In genomic region chrX:47618923-47619485, GRCh38 we compare ENCODE assay signal across 10 cellular contexts. TPM values are rescaled to one million over a fixed set of nuclear protein-coding genes. Genes with fewer than 3 reads are reported as not detected.
A peak's percentile ranks its signal among the peaks of the same experiment; 100 is the strongest.
DNase-seq lines count a peak whose midpoint lies in the region; ATAC-seq lines count a peak whose summit lies in the region.
"Had no signal": no experiment of that assay in that cellular context is flagged by ENCODE, and none has a peak within 500 bp of the region (broad histone marks: within the 10 kb centered on the region; RNA-seq: fewer than 3 reads in every experiment).

No MANE protein-coding gene starts in this region.

- POLR2A ChIA-PET in activated CD4-positive, alpha-beta memory T cell treated with anti-CD3 and anti-CD28 coated beads for 36 hours (lab: Charles Lee), result no interaction called here

- H3K9me3 ChIP-seq in iPS DF 6.9 (ENCODE audit: control insufficient read depth, insufficient read depth, low read length), result no peaks in the 10 kb centered on the region

- WGBS in iPS DF 6.9 (ENCODE audit: insufficient coverage, insufficient read length), result no CpG with 5 or more reads among the region's 32 CpGs

- intact Hi-C loops in activated CD4-positive, alpha-beta memory T cell treated with anti-CD3 and anti-CD28 coated beads for 36 hours (cut with micrococcal nuclease), result no loop called here

- H3K36me3 Mint-ChIP-seq in activated T-cell treated with anti-CD3 and anti-CD28 coated beads, Interleukin-2, amount 50 U/mL, for 24 hours (ENCODE audit: low read depth), result no peaks in the 10 kb centered on the region
- no peaks in the 10 kb centered on the region for H3K36me3 Mint-ChIP-seq in activated CD4-positive, alpha-beta memory T cell treated with anti-CD3 and anti-CD28 coated beads for 36 hours
- no peaks in the 10 kb centered on the region for H3K36me3 Mint-ChIP-seq in stimulated activated naive B cell treated with anti-CD40 and anti-IgM and Interleukin-4, amounts not matched to agents 10 μg/mL and 1 μg/mL and 100 μg/mL, for 72 hours
- H3K36me3 Mint-ChIP-seq: mesothelial cell of epicardium had no signal

- peaks cover 3% of the 10 kb centered on the region for H3K4me1 ChIP-seq in iPS DF 6.9 (ENCODE audit: control insufficient read depth, insufficient read depth, low read length)

- CTCF ChIA-PET in activated CD4-positive, alpha-beta memory T cell treated with anti-CD3 and anti-CD28 coated beads for 36 hours (lab: Charles Lee), result interaction anchor here (0.6 kb wide), 1 partner anchor 67 kb away, joined by 3 read pairs; no protein-coding TSS in a partner anchor

- no peaks in the 10 kb centered on the region for H3K36me3 ChIP-seq in iPS DF 6.9 (ENCODE audit: control insufficient read depth, insufficient read depth, low read length)

- peak overlapping the region; percentile 73; the same call in 1 of the 2 replicates for H3K4me3 ChIP-seq in iPS DF 6.9 (ENCODE audit: low read length)

- peaks cover 24% of the 10 kb centered on the region for H3K27me3 Mint-ChIP-seq in activated T-cell treated with anti-CD3 and anti-CD28 coated beads, Interleukin-2, amount 50 U/mL, for 24 hours
- H3K27me3 Mint-ChIP-seq in activated CD4-positive, alpha-beta memory T cell treated with anti-CD3 and anti-CD28 coated beads for 36 hours, result peaks cover 5% of the 10 kb centered on the region
- H3K27me3 Mint-ChIP-seq in stimulated activated naive B cell treated with anti-CD40 and anti-IgM and Interleukin-4, amounts not matched to agents 10 μg/mL and 1 μg/mL and 100 μg/mL, for 72 hours, result peaks cover 31 to 41% of the 10 kb centered on the region in 2 donors

- peaks cover 11% of the 10 kb centered on the region for H3K4me1 Mint-ChIP-seq in activated T-cell treated with anti-CD3 and anti-CD28 coated beads, Interleukin-2, amount 50 U/mL, for 24 hours (ENCODE audit: low read depth)
- H3K4me1 Mint-ChIP-seq in activated CD4-positive, alpha-beta memory T cell treated with anti-CD3 and anti-CD28 coated beads for 36 hours (ENCODE audit: low read depth), result peaks cover 9% of the 10 kb centered on the region
- H3K4me1 Mint-ChIP-seq in stimulated activated naive B cell treated with anti-CD40 and anti-IgM and Interleukin-4, amounts not matched to agents 10 μg/mL and 1 μg/mL and 100 μg/mL, for 72 hours, result peaks cover 4 to 21% of the 10 kb centered on the region in 2 donors
- H3K4me1 Mint-ChIP-seq: mesothelial cell of epicardium had no signal

- H3K27me3 ChIP-seq in iPS DF 6.9 (ENCODE audit: control insufficient read depth, insufficient read depth, low read length), result no peaks in the 10 kb centered on the region

- peak overlapping the region; percentile 11 for H3K4me3 Mint-ChIP-seq in activated T-cell treated with anti-CD3 and anti-CD28 coated beads, Interleukin-2, amount 50 U/mL, for 24 hours
- H3K4me3 Mint-ChIP-seq in activated CD4-positive, alpha-beta memory T cell treated with anti-CD3 and anti-CD28 coated beads for 36 hours, result peak overlapping the region; percentile 44
- H3K4me3 Mint-ChIP-seq in stimulated activated naive B cell treated with anti-CD40 and anti-IgM and Interleukin-4, amounts not matched to agents 10 μg/mL and 1 μg/mL and 100 μg/mL, for 72 hours, result peak overlapping the region; percentile 42 to 65
- H3K4me3 Mint-ChIP-seq: mesothelial cell of epicardium had no signal

- no peak for ATAC-seq in stimulated activated naive B cell treated with anti-CD40 and anti-IgM and Interleukin-4, amounts not matched to agents 10 μg/mL and 1 μg/mL and 100 μg/mL, for 72 hours (replicated peaks)

- H3K9me3 Mint-ChIP-seq in activated T-cell treated with anti-CD3 and anti-CD28 coated beads, Interleukin-2, amount 50 U/mL, for 24 hours, result no peaks in the 10 kb centered on the region
- no peaks in the 10 kb centered on the region for H3K9me3 Mint-ChIP-seq in activated CD4-positive, alpha-beta memory T cell treated with anti-CD3 and anti-CD28 coated beads for 36 hours
- H3K9me3 Mint-ChIP-seq in stimulated activated naive B cell treated with anti-CD40 and anti-IgM and Interleukin-4, amounts not matched to agents 10 μg/mL and 1 μg/mL and 100 μg/mL, for 72 hours, result no peaks in the 10 kb centered on the region

- H3K27ac Mint-ChIP-seq in activated T-cell treated with anti-CD3 and anti-CD28 coated beads, Interleukin-2, amount 50 U/mL, for 24 hours, result no peak overlapping the region
- no peak overlapping the region for H3K27ac Mint-ChIP-seq in activated CD4-positive, alpha-beta memory T cell treated with anti-CD3 and anti-CD28 coated beads for 36 hours
- no peak overlapping the region for H3K27ac Mint-ChIP-seq in stimulated activated naive B cell treated with anti-CD40 and anti-IgM and Interleukin-4, amounts not matched to agents 10 μg/mL and 1 μg/mL and 100 μg/mL, for 72 hours
- H3K27ac Mint-ChIP-seq: mesothelial cell of epicardium had no signal

- no peak for DNase-seq in activated T-cell treated with anti-CD3 and anti-CD28 coated beads, Interleukin-2, amount 50 U/mL, for 24 hours
- DNase-seq in activated T-cell treated with anti-CD3 and anti-CD28 coated beads for 4 hours (no peak), iPS DF 6.9 (ENCODE audit: low read depth, low spot score) (no peak), SHP77 treated with DMSO at 0.1 percent for 48 hours (lab: John Stamatoyannopoulos, UW) (no peak), DMS153 treated with DMSO at 0.1 percent for 48 hours (lab: John Stamatoyannopoulos, UW; ENCODE audit: unreplicated experiment) (no peak)
- DNase-seq in activated CD4-positive, alpha-beta memory T cell treated with anti-CD3 and anti-CD28 coated beads for 36 hours, result no peak
- no peak for DNase-seq in stimulated activated naive B cell treated with anti-CD40 and anti-IgM and Interleukin-4, amounts not matched to agents 10 μg/mL and 1 μg/mL and 100 μg/mL, for 72 hours
- no peak for DNase-seq in stimulated activated CD4-positive, alpha-beta T cell treated with anti-CD3 and anti-CD28 coated beads, Interleukin-1b, Interleukin-23, amount 100 ng/mL, for 48 hours

- no peak overlapping the region for H3K27ac ChIP-seq in iPS DF 6.9 (ENCODE audit: low read length)

RNA-seq across cellular contexts. Expression of gene SYN1, which starts 0.7 kb away (rescaled TPM):
- total RNA-seq in activated CD4-positive, alpha-beta memory T cell treated with anti-CD3 and anti-CD28 coated beads for 36 hours, result 1 to 10 TPM in 1 of 2 experiments, under 1 TPM in 1; 0.83 to 1.3 TPM
- total RNA-seq: fibroblast of villous mesenchyme had no signal

RNA-seq across cellular contexts. Expression of gene CFP, which starts 10.7 kb away (rescaled TPM):
- 1 to 10 TPM; 3.4 to 4.4 TPM for total RNA-seq in activated CD4-positive, alpha-beta memory T cell treated with anti-CD3 and anti-CD28 coated beads for 36 hours

RNA-seq across cellular contexts. Expression of gene ELK1, which starts 31.4 kb away (rescaled TPM):
- total RNA-seq in activated CD4-positive, alpha-beta memory T cell treated with anti-CD3 and anti-CD28 coated beads for 36 hours, result 10 to 100 TPM; 93.6 to 95.3 TPM

RNA-seq across cellular contexts. Expression of gene TIMP1, which starts 36.8 kb away (rescaled TPM):
- 10 to 100 TPM; 85.6 to 92.8 TPM for total RNA-seq in activated CD4-positive, alpha-beta memory T cell treated with anti-CD3 and anti-CD28 coated beads for 36 hours

RNA-seq across cellular contexts. Expression of gene UXT, which starts 40.0 kb away (rescaled TPM):
- 100 to 1,000 TPM; 198 to 210 TPM for total RNA-seq in activated CD4-positive, alpha-beta memory T cell treated with anti-CD3 and anti-CD28 coated beads for 36 hours
